In genomic region chr5:147484708-147485020, GRCh38 we compare ENCODE assay signal across 13 cellular contexts. TPM values are rescaled to one million over a fixed set of nuclear protein-coding genes. Genes with fewer than 3 reads are reported as not detected.
A peak's percentile ranks its signal among the peaks of the same experiment; 100 is the strongest.
DNase-seq lines count a peak whose midpoint lies in the region; ATAC-seq and TF ChIP-seq lines count a peak whose summit lies in the region.
"Had no signal": no experiment of that assay in that cellular context is flagged by ENCODE, and none has a peak within 500 bp of the region (broad histone marks: within the 10 kb centered on the region; RNA-seq: fewer than 3 reads in every experiment).

No MANE protein-coding gene starts in this region.

- peaks cover 2% of the 10 kb centered on the region for H3K9me3 Mint-ChIP-seq in chondrocyte (ENCODE audit: low read depth)
- H3K9me3 Mint-ChIP-seq: activated T-helper 1 cell treated with anti-CD3 and anti-CD28 coated beads, Interleukin-12 subunit alpha, Interleukin-12 subunit beta, Interleukin-2, Interleukin-4 antibody, amounts not matched to agents 30 ng/mL and 10 ng/mL and 1 ng/mL, durations not matched to agents 14 hours and 24 hours and 36 hours had no signal

- TF ChIP-seq CTCF in chondrocyte (IDR thresholded peaks at IDR 0.05) = no peak
- no peak for TF ChIP-seq CTCF in thoracic aorta (IDR thresholded peaks at IDR 0.05)

- no peak overlapping the region for H3K4me3 Mint-ChIP-seq in chondrocyte (ENCODE audit: unreplicated experiment)
- H3K4me3 Mint-ChIP-seq: activated T-helper 1 cell treated with anti-CD3 and anti-CD28 coated beads, Interleukin-12 subunit alpha, Interleukin-12 subunit beta, Interleukin-2, Interleukin-4 antibody, amounts not matched to agents 30 ng/mL and 10 ng/mL and 1 ng/mL, durations not matched to agents 14 hours and 24 hours and 36 hours had no signal

- H3K27ac ChIP-seq in mesodermal cell (ENCODE audit: low read depth, low read length, severe bottlenecking) = peak overlapping the region; percentile 36
- peak overlapping the region; percentile 85 to 92 for H3K27ac ChIP-seq in thoracic aorta
- H3K27ac ChIP-seq: 22Rv1 had no signal

- H3K4me1 ChIP-seq in mesodermal cell (ENCODE audit: control insufficient read depth, insufficient read depth, low read length, poor library complexity, severe bottlenecking) = peaks cover 1% of the 10 kb centered on the region
- H3K4me1 ChIP-seq in thoracic aorta (ENCODE audit: control insufficient read depth in 1 of 2, low read depth in 2 of 2) = peaks cover 44 to 49% of the 10 kb centered on the region in 2 donors

- H3K27me3 ChIP-seq in thoracic aorta (replicated peaks; ENCODE audit: insufficient read depth) = no peaks in the 10 kb centered on the region
- H3K27me3 ChIP-seq: pancreas had no signal

- H3K36me3 Mint-ChIP-seq in chondrocyte (ENCODE audit: low read depth) = peaks cover 2% of the 10 kb centered on the region

- DNase-seq in DMS 273 (lab: John Stamatoyannopoulos, UW; ENCODE audit: unreplicated experiment) = peak; percentile 43
- DNase-seq in DMS 273 treated with DMSO at 0.1 percent for 48 hours (lab: John Stamatoyannopoulos, UW) = no peak
- no peak for DNase-seq in chondrocyte (ENCODE audit: low spot score)
- no peak for DNase-seq in thoracic aorta (ENCODE audit: low spot score)
- DNase-seq in NCI-H187 (lab: John Stamatoyannopoulos, UW) = no peak
- no peak for DNase-seq in pons (ENCODE audit: low spot score)
- no peak for DNase-seq in cerebellar cortex (ENCODE audit: low spot score)
- DNase-seq: activated CD4-positive, alpha-beta T cell treated with anti-CD3 and anti-CD28 coated beads for 4 hours; NCI-H526 had no signal

- H3K9me3 ChIP-seq in mesodermal cell (ENCODE audit: control insufficient read depth, low read length) = no peaks in the 10 kb centered on the region
- H3K9me3 ChIP-seq in thoracic aorta = no peaks in the 10 kb centered on the region
- H3K9me3 ChIP-seq: pancreas had no signal

- peak overlapping the region; percentile 92 for H3K27ac Mint-ChIP-seq in chondrocyte (ENCODE audit: unreplicated experiment)
- H3K27ac Mint-ChIP-seq: activated T-helper 1 cell treated with anti-CD3 and anti-CD28 coated beads, Interleukin-12 subunit alpha, Interleukin-12 subunit beta, Interleukin-2, Interleukin-4 antibody, amounts not matched to agents 30 ng/mL and 10 ng/mL and 1 ng/mL, durations not matched to agents 14 hours and 24 hours and 36 hours had no signal

- H3K4me3 ChIP-seq in mesodermal cell (ENCODE audit: extremely low read depth, insufficient read depth, low read length, poor library complexity, severe bottlenecking) (no peak overlapping the region), thoracic aorta (peak overlapping the region; percentile 54)
- H3K4me3 ChIP-seq: pancreas had no signal

- H3K36me3 ChIP-seq in mesodermal cell (ENCODE audit: control insufficient read depth, insufficient read depth, low read length) = no peaks in the 10 kb centered on the region
- no peaks in the 10 kb centered on the region for H3K36me3 ChIP-seq in thoracic aorta
- H3K36me3 ChIP-seq: pancreas had no signal

- peaks cover 37% of the 10 kb centered on the region for H3K4me1 Mint-ChIP-seq in chondrocyte (ENCODE audit: low read depth)

- ATAC-seq in thoracic aorta (ENCODE audit: insufficient number of reproducible peaks, low FRiP score, low read depth) = no peak

- no CpG with 5 or more reads among the region's 3 CpGs for WGBS in mesodermal cell (ENCODE audit: insufficient coverage in 2 of 2), 2 experiments

- H3K27me3 Mint-ChIP-seq in chondrocyte (ENCODE audit: low read depth) = no peaks in the 10 kb centered on the region

RNA-seq across cellular contexts. Expression of gene DPYSL3, which starts 25.2 kb away (rescaled TPM):
- 60.2 to 63.1 TPM (median 60.4 TPM) in 3 replicates for total RNA-seq in chondrocyte
- 95.1 TPM for polyA plus RNA-seq in mesodermal cell (2013, experiment 1 of 2)
- polyA plus RNA-seq in mesodermal cell (2013, experiment 2 of 2) = 98.0 TPM
- total RNA-seq in thoracic aorta = 100 to 1,000 TPM; 161 to 255 TPM
